1 cellular context compared by ENCODE assay signal in the genomic region with DNA sequence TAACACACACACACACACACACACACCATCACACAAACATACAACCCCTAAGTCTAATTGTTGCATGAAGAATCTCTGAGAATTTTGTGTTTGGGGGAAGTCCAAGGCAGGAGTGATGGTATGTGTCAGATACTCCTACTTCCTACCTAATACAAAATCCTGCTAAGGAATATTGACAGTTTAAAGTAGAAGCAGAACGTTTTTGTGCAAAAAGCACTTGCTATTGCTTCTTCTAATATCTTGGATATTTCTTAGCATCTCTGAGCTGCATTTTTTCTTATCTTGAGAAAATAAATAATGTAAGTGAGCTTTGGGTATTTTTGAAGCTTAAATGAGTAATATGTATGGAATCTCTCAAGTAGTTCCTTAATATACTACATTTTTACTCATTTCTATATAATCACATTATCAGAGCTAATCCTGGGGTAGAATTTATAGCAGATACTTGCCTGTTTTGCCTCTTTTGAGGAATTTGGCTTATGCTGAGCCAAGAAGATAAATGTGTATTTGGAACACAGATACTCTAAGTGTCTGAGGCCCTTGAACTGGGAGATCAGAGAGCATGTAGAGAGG.
TF ChIP-seq lines count a peak whose summit lies in the region.

No MANE protein-coding gene starts in this region.

TF ChIP-seq in WTC11, 78 proteins besides CTCF, POLR2A, EP300 and RAD21 (continued from another document):
- TF ChIP-seq, protein P1, sequence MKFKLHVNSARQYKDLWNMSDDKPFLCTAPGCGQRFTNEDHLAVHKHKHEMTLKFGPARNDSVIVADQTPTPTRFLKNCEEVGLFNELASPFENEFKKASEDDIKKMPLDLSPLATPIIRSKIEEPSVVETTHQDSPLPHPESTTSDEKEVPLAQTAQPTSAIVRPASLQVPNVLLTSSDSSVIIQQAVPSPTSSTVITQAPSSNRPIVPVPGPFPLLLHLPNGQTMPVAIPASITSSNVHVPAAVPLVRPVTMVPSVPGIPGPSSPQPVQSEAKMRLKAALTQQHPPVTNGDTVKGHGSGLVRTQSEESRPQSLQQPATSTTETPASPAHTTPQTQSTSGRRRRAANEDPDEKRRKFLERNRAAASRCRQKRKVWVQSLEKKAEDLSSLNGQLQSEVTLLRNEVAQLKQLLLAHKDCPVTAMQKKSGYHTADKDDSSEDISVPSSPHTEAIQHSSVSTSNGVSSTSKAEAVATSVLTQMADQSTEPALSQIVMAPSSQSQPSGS (CRISPR knock-in tag; IDR thresholded peaks at IDR 0.05; ENCODE audit: borderline replicate concordance, low read depth): no peak
- TF ChIP-seq TCF7 (CRISPR knock-in tag; IDR thresholded peaks at IDR 0.05; ENCODE audit: low read depth): no peak
